Comparison of ENCODE assay signal across 8 cellular contexts in the genomic region with DNA sequence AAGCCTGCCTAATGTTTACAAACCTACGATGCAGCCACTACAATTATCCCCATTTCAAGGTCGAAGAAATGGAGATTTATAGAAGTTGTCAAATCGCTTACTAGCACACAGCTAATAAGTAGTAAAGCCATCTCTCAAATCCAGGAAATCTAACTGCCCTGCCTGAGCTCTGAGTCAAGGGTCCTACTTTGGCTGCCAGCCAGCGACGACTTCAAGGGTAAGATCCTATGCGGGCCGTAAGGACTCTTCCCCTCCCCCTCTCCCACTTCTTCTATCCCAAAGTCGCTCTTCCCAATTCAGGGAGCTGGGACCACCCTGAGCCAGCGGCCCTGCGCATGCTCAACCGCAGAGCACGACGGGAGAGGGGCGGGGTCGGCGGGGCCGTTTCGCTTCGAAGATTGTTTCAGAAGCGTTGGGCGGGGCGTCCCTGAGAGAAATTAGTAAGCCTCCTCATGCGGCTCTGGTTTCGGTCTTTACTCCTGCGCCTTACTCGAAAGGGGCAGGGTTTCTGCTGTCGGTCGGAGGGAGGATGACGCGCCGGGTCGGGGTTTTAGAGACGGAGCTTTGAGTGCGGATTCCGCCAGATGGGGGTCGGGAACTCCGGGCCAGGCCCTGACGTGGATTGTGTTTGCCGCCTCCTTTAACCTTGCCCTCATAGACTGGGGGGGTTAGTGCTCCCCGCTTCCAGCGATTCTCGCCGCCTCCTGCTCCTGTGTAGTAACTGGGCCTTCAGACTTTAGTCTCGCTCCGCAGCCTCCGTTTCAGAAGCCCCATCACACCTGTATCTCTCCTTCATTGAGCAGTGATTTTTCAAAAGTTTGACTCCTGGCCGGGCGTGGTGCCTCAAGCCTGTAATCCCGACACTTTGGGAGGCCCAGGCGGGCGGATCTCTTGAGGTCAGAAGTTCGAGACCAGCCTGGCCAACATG. TPM values are rescaled to one million over a fixed set of nuclear protein-coding genes. Genes with fewer than 3 reads are reported as not detected.
DNase-seq lines count a peak whose midpoint lies in the region; ATAC-seq and TF ChIP-seq lines count a peak whose summit lies in the region.

Gene ZMYM1, plus strand, starts transcription at position 383 of the 928 bp plus-strand sequence. CDS start 14,603 bp downstream, outside the sequence.

- TF ChIP-seq CTCF in OCI-LY3 (IDR thresholded peaks at IDR 0.05; ENCODE audit: low read depth, low read length): no peak

- WGBS in HUES64: 4% methylated on average over 52 of the region's 52 CpGs

- peak within 1 kb of the TSS; percentile 80 for H3K4me3 ChIP-seq in HUES64 (ENCODE audit: low read length)
- peak within 1 kb of the TSS; percentile 78 for H3K4me3 ChIP-seq in OCI-LY3 (ENCODE audit: low read length)
- peak within 1 kb of the TSS; percentile 74 to 91 for H3K4me3 ChIP-seq in muscle layer of colon (ENCODE audit: low read depth in 1 of 2, low read length in 2 of 2)

- H3K27me3 ChIP-seq in HUES64 (ENCODE audit: insufficient read depth, low read length): no peaks in the 10 kb centered on the region
- no peaks in the 10 kb centered on the region for H3K27me3 ChIP-seq in OCI-LY3 (ENCODE audit: low read depth, low read length)
- no peaks in the 10 kb centered on the region for H3K27me3 ChIP-seq in muscle layer of colon (ENCODE audit: control insufficient read depth in 1 of 2, insufficient read depth in 2 of 2, low read length in 2 of 2)

- H3K79me2 ChIP-seq in OCI-LY3 (ENCODE audit: low read length): no peaks in the 10 kb centered on the region

- peak within 1 kb of the TSS; percentile 70 for H3K4me2 ChIP-seq in OCI-LY3 (ENCODE audit: low read length)

- H3K27ac ChIP-seq in HUES64 (ENCODE audit: low read depth, low read length): peak within 1 kb of the TSS; percentile 73
- peak within 1 kb of the TSS; percentile 95 for H3K27ac ChIP-seq in OCI-LY3 (ENCODE audit: low read length)
- peak within 1 kb of the TSS; percentile 87 for H3K27ac ChIP-seq in muscle layer of colon (ENCODE audit: low read depth, low read length)

- peaks cover 40% of the 10 kb centered on the region for H3K4me1 Mint-ChIP-seq in activated T-cell treated with anti-CD3 and anti-CD28 coated beads, Interleukin-2, amount 50 U/mL, for 24 hours (ENCODE audit: low read depth)

- no peaks in the 10 kb centered on the region for H3K9me3 Mint-ChIP-seq in activated T-cell treated with anti-CD3 and anti-CD28 coated beads, Interleukin-2, amount 50 U/mL, for 24 hours

- H3K27me3 Mint-ChIP-seq in activated T-cell treated with anti-CD3 and anti-CD28 coated beads, Interleukin-2, amount 50 U/mL, for 24 hours: peaks cover 6% of the 10 kb centered on the region

- H3K9ac ChIP-seq in HUES64 (ENCODE audit: low read depth, low read length) (peak within 1 kb of the TSS; percentile 73), OCI-LY3 (ENCODE audit: low read length) (peak within 1 kb of the TSS; percentile 75), muscle layer of colon (ENCODE audit: low read length) (peak within 1 kb of the TSS; percentile 69)

- H3K36me3 Mint-ChIP-seq in activated T-cell treated with anti-CD3 and anti-CD28 coated beads, Interleukin-2, amount 50 U/mL, for 24 hours (ENCODE audit: low read depth): peaks cover 6% of the 10 kb centered on the region

- H2AFZ ChIP-seq in OCI-LY3 (ENCODE audit: low read depth, low read length): peak within 1 kb of the TSS; percentile 62

- H3K4me1 ChIP-seq in HUES64 (ENCODE audit: insufficient read depth, low read length) (peaks cover 18% of the 10 kb centered on the region), OCI-LY3 (ENCODE audit: low read length) (peaks cover 9% of the 10 kb centered on the region; the same call in 1 of the 2 replicates), muscle layer of colon (ENCODE audit: insufficient read depth, low read length) (peaks cover 15% of the 10 kb centered on the region)

- DNase-seq in D341Med (ENCODE audit: low spot score): peak; percentile 95
- peak; percentile 90 for DNase-seq in activated T-cell treated with anti-CD3 and anti-CD28 coated beads, Interleukin-2, amount 50 U/mL, for 24 hours
- peak; percentile 64 to 73 for DNase-seq in stimulated activated CD8-positive, alpha-beta memory T cell treated with anti-CD3 and anti-CD28 coated beads, Interleukin-7, amount 100 ng/mL, for 1 hour (ENCODE audit: low read depth in 2 of 2)

- H3K27ac Mint-ChIP-seq in activated T-cell treated with anti-CD3 and anti-CD28 coated beads, Interleukin-2, amount 50 U/mL, for 24 hours: peak within 1 kb of the TSS; percentile 98

- peaks cover 10% of the 10 kb centered on the region; the same call in 1 of the 2 replicates for H3K36me3 ChIP-seq in HUES64 (ENCODE audit: insufficient read depth, low read length)
- H3K36me3 ChIP-seq in OCI-LY3 (replicated peaks; ENCODE audit: low read depth, low read length): no peaks in the 10 kb centered on the region
- H3K36me3 ChIP-seq in muscle layer of colon (ENCODE audit: insufficient read depth, low read length): no peaks in the 10 kb centered on the region

- no peaks in the 10 kb centered on the region for H4K20me1 ChIP-seq in OCI-LY3 (ENCODE audit: insufficient read depth, low read length)

- peak; percentile 94 for ATAC-seq in GM21423 (IDR thresholded peaks at IDR 0.05; ENCODE audit: unreplicated experiment)
- ATAC-seq in esophagus mucosa: peak; percentile 86

- peak within 1 kb of the TSS; percentile 89 for H3K4me3 Mint-ChIP-seq in activated T-cell treated with anti-CD3 and anti-CD28 coated beads, Interleukin-2, amount 50 U/mL, for 24 hours

- H3K9me3 ChIP-seq in HUES64 (ENCODE audit: insufficient read depth, low read depth, low read length) (no peaks in the 10 kb centered on the region), OCI-LY3 (ENCODE audit: insufficient read depth, low read length) (no peaks in the 10 kb centered on the region), muscle layer of colon (ENCODE audit: low read length) (no peaks in the 10 kb centered on the region)

RNA-seq across cellular contexts. Expression of gene ZMYM1, which starts in this region (rescaled TPM):
- 13.3 TPM for polyA plus RNA-seq in HUES64 (2013, experiment 1 of 2)
- polyA plus RNA-seq in HUES64 (2013, experiment 2 of 2): 16.2 TPM
- 17.5 TPM for total RNA-seq in esophagus mucosa

Comparison
In these comparisons a context has a peak if more than half of its experiments do, and no peak if none do; other contexts are left out.
1. Peak in every context shown above with its lines: DNase-seq, ATAC-seq, H3K4me3 ChIP-seq and H3K27ac ChIP-seq.